Comparison of ENCODE assay signal across 1 cellular context in the genomic region with DNA sequence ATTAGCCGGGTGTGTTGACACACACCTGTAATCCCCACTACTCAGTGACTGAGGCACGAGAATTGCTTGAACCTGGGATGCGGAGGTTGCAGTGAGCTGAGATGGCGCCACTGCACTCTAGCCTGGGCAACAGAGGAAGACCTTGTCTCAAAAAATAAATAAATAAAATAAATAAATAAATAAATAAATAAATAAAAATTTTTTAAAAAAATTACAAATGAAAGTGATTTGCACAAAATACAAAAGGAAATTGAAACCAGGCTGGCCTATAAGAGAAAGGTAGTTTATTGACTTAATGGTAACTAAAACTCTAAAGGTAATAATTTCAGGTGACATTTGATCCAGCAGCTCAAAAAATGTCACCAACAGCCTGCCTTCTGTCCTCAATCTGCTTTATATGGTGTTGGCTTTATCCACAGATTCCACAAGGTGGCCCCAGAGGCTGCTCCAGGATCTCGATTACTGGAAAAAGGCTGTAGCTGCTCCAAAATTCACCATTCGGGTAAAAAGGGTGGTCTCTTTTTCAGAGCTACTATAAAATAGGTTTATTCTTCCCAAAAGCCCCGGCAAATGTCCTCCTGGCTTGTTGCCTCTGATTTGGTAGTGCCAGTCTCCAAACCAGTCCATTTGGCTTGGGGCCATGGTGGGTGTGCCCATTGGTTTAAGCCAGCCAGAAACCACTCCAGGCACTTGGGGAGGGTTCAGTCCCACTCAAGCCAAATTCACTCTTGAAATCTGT.
TF ChIP-seq lines count a peak whose summit lies in the region.

No MANE protein-coding gene starts in this region.

TF ChIP-seq in GM23338, 12 proteins besides CTCF, POLR2A, EP300 and RAD21 (continued from another document):
- TF ChIP-seq, protein P1, sequence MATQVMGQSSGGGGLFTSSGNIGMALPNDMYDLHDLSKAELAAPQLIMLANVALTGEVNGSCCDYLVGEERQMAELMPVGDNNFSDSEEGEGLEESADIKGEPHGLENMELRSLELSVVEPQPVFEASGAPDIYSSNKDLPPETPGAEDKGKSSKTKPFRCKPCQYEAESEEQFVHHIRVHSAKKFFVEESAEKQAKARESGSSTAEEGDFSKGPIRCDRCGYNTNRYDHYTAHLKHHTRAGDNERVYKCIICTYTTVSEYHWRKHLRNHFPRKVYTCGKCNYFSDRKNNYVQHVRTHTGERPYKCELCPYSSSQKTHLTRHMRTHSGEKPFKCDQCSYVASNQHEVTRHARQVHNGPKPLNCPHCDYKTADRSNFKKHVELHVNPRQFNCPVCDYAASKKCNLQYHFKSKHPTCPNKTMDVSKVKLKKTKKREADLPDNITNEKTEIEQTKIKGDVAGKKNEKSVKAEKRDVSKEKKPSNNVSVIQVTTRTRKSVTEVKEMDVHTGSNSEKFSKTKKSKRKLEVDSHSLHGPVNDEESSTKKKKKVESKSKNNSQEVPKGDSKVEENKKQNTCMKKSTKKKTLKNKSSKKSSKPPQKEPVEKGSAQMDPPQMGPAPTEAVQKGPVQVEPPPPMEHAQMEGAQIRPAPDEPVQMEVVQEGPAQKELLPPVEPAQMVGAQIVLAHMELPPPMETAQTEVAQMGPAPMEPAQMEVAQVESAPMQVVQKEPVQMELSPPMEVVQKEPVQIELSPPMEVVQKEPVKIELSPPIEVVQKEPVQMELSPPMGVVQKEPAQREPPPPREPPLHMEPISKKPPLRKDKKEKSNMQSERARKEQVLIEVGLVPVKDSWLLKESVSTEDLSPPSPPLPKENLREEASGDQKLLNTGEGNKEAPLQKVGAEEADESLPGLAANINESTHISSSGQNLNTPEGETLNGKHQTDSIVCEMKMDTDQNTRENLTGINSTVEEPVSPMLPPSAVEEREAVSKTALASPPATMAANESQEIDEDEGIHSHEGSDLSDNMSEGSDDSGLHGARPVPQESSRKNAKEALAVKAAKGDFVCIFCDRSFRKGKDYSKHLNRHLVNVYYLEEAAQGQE (IDR thresholded peaks at IDR 0.05; ENCODE audit: unreplicated experiment): no peak
- TF ChIP-seq NANOG (IDR thresholded peaks at IDR 0.05; ENCODE audit: borderline replicate concordance) (no peak), CREB1 (CRISPR knock-in tag; IDR thresholded peaks at IDR 0.05; ENCODE audit: low read depth) (no peak), JUNB (IDR thresholded peaks at IDR 0.05; ENCODE audit: unreplicated experiment) (no peak)
TF ChIP-seq in GM23338: peak in this region for 0.
